Comparison of ENCODE assay signal across 13 cellular contexts in genomic region chr12:88267630-88268029, GRCh38.
DNase-seq lines count a peak whose midpoint lies in the region; ATAC-seq and TF ChIP-seq lines count a peak whose summit lies in the region.
"Had no signal": no experiment of that assay in that cellular context is flagged by ENCODE, and none has a peak within 500 bp of the region (broad histone marks: within the 10 kb centered on the region; RNA-seq: fewer than 3 reads in every experiment).

No MANE protein-coding gene starts in this region.

- no peak overlapping the region for H3K4me2 ChIP-seq in Karpas-422 (ENCODE audit: low read depth, low read length, poor library complexity, severe bottlenecking)
- H3K4me2 ChIP-seq in neuronal stem cell (ENCODE audit: insufficient read depth, low read length, poor library complexity, severe bottlenecking), result no peak overlapping the region

- H3K27ac Mint-ChIP-seq in Caco-2 (ENCODE audit: unreplicated experiment), result no peak overlapping the region
- H3K27ac Mint-ChIP-seq: CD14-positive monocyte; CD8-positive, alpha-beta T cell; H9 had no signal

- no peak overlapping the region for H4K8ac ChIP-seq in neuronal stem cell (ENCODE audit: low read depth, low read length)

- H3K27me3 ChIP-seq in Karpas-422 (ENCODE audit: low read length) (no peaks in the 10 kb centered on the region), esophagus muscularis mucosa (no peaks in the 10 kb centered on the region), neuronal stem cell (ENCODE audit: control insufficient read depth in 3 of 3, insufficient read depth in 3 of 3, low read depth in 1 of 3, low read length in 3 of 3) (no peaks in the 10 kb centered on the region), Caco-2 (replicated peaks; ENCODE audit: control insufficient read depth, insufficient read depth, low read length) (no peaks in the 10 kb centered on the region)

- 85% methylated on average over 2 of the region's 2 CpGs for WGBS in esophagus muscularis mucosa
- WGBS in neuronal stem cell (ENCODE audit: extremely low coverage in 2 of 2, insufficient read length in 2 of 2, insufficient replicate concordance in 1 of 2), 2 donors, result no CpG with 5 or more reads among the region's 2 CpGs

- no TSS peak for BruUV-seq in Caco-2 (replicated peaks; lab: Mats Ljungman, UMichigan)

- no peak overlapping the region for H2BK120ac ChIP-seq in neuronal stem cell (ENCODE audit: low read depth, low read length)

- H3K27ac ChIP-seq in Karpas-422 (ENCODE audit: low read length) (no peak overlapping the region), esophagus muscularis mucosa (replicated peaks in 1 of 4) (peak overlapping the region in 3 of 4 donors; percentile 39 to 59 (median 54)), neuronal stem cell (replicated peaks; ENCODE audit: low read length) (no peak overlapping the region)

- ATAC-seq in HG02571 (IDR thresholded peaks at IDR 0.05; ENCODE audit: unreplicated experiment), result no peak
- ATAC-seq: CD8-positive, alpha-beta T cell had no signal

- intact Hi-C loops in esophagus muscularis mucosa (cut with DNase I), result no loop called here
- intact Hi-C loops in Caco-2 (cut with micrococcal nuclease; ENCODE audit: unreplicated experiment), result no loop called here

- H2BK5ac ChIP-seq in neuronal stem cell (ENCODE audit: low read length), result no peak overlapping the region

- H3K4me1 Mint-ChIP-seq in Caco-2 (ENCODE audit: low read depth, unreplicated experiment), result no peaks in the 10 kb centered on the region
- H3K4me1 Mint-ChIP-seq: CD14-positive monocyte had no signal

- H3K27me3 Mint-ChIP-seq in Caco-2 (ENCODE audit: insufficient read depth, unreplicated experiment), result no peaks in the 10 kb centered on the region

- no peak overlapping the region for H3K23ac ChIP-seq in neuronal stem cell (ENCODE audit: low read depth, low read length, poor library complexity)

- H3K9me2 ChIP-seq in Karpas-422 (replicated peaks; ENCODE audit: insufficient read depth, low read length), result no peaks in the 10 kb centered on the region

- no peaks in the 10 kb centered on the region for H3K4me1 ChIP-seq in Karpas-422 (ENCODE audit: low read length)
- H3K4me1 ChIP-seq in esophagus muscularis mucosa, result peaks cover 0 to 25% (median 19%) of the 10 kb centered on the region in 4 donors
- no peaks in the 10 kb centered on the region for H3K4me1 ChIP-seq in neuronal stem cell (ENCODE audit: control insufficient read depth in 2 of 2, insufficient read depth in 1 of 2, low read depth in 1 of 2, low read length in 2 of 2)
- H3K4me1 ChIP-seq in Caco-2, result no peaks in the 10 kb centered on the region

- H3K9me3 ChIP-seq in Karpas-422 (ENCODE audit: low read length), result no peaks in the 10 kb centered on the region
- no peaks in the 10 kb centered on the region for H3K9me3 ChIP-seq in esophagus muscularis mucosa
- no peaks in the 10 kb centered on the region for H3K9me3 ChIP-seq in neuronal stem cell (replicated peaks in 1 of 2; ENCODE audit: control insufficient read depth in 2 of 2, insufficient read depth in 1 of 2, low read depth in 1 of 2, low read length in 2 of 2)
- H3K9me3 ChIP-seq in Caco-2, result no peaks in the 10 kb centered on the region

- no peak overlapping the region for H3K4me3 Mint-ChIP-seq in Caco-2 (ENCODE audit: unreplicated experiment)
- H3K4me3 Mint-ChIP-seq: CD14-positive monocyte; CD8-positive, alpha-beta T cell; H9 had no signal

- no peaks in the 10 kb centered on the region for H3K36me3 Mint-ChIP-seq in Caco-2 (ENCODE audit: insufficient read depth, unreplicated experiment)
- H3K36me3 Mint-ChIP-seq: CD14-positive monocyte; CD8-positive, alpha-beta T cell had no signal

- H3K9me3 Mint-ChIP-seq in Caco-2 (ENCODE audit: unreplicated experiment), result no peaks in the 10 kb centered on the region
- H3K9me3 Mint-ChIP-seq: CD8-positive, alpha-beta T cell; H9 had no signal

- H2AFZ ChIP-seq in Karpas-422 (ENCODE audit: low read length), result no peak overlapping the region
- H2AFZ ChIP-seq in neuronal stem cell (ENCODE audit: low read length), result peak overlapping the region; percentile 25

- no peak overlapping the region for H3K14ac ChIP-seq in neuronal stem cell (ENCODE audit: low read length)

- H3K36me3 ChIP-seq in Karpas-422 (ENCODE audit: insufficient read depth, low read length) (no peaks in the 10 kb centered on the region), esophagus muscularis mucosa (no peaks in the 10 kb centered on the region), neuronal stem cell (replicated peaks in 1 of 2; ENCODE audit: control insufficient read depth in 2 of 2, insufficient read depth in 2 of 2, low read length in 2 of 2) (no peaks in the 10 kb centered on the region), Caco-2 (ENCODE audit: control insufficient read depth, insufficient read depth, low read length) (no peaks in the 10 kb centered on the region)

- TF ChIP-seq EP300 in esophagus muscularis mucosa (IDR thresholded peaks at IDR 0.05), result no peak

- TF ChIP-seq CTCF in esophagus muscularis mucosa (IDR thresholded peaks at IDR 0.05) (no peak), Caco-2 (IDR thresholded peaks at IDR 0.05; ENCODE audit: insufficient read depth in 1 of 2, low read depth in 1 of 2, low read length in 1 of 2, severe bottlenecking in 1 of 2, unreplicated experiment in 1 of 2) (no peak)

- CTCF ChIA-PET in Caco-2 (lab: Charles Lee), result no interaction called here

- peak; percentile 27 for DNase-seq in Karpas-422
- DNase-seq in esophagus muscularis mucosa (ENCODE audit: extremely low spot score), result no peak
- no peak for DNase-seq in neuronal stem cell (ENCODE audit: low spot score)
- DNase-seq in Caco-2, result no peak
- no peak for DNase-seq in activated naive CD4-positive, alpha-beta T cell treated with anti-CD3 and anti-CD28 coated beads, Interleukin-2, amount 50 U/mL, for 16 hours
- DNase-seq in NCI-H446 (lab: John Stamatoyannopoulos, UW), result no peak
- DNase-seq: CD8-positive, alpha-beta T cell; DND-41; GDM1; GOT3; H9 had no signal

- H3K79me1 ChIP-seq in neuronal stem cell (ENCODE audit: low read depth, low read length), result no peaks in the 10 kb centered on the region

- no peak overlapping the region for H2BK15ac ChIP-seq in neuronal stem cell (ENCODE audit: low read length)

- no peak overlapping the region for H3K9ac ChIP-seq in Karpas-422 (ENCODE audit: low read length)
- no peak overlapping the region for H3K9ac ChIP-seq in neuronal stem cell (ENCODE audit: low read depth, low read length, poor library complexity)

- H3K4me3 ChIP-seq in Karpas-422 (ENCODE audit: low read length), result no peak overlapping the region
- H3K4me3 ChIP-seq in esophagus muscularis mucosa, result no peak overlapping the region
- no peak overlapping the region for H3K4me3 ChIP-seq in neuronal stem cell (ENCODE audit: low read length in 2 of 2)
- H3K4me3 ChIP-seq in Caco-2 (ENCODE audit: low read depth, low read length), result no peak overlapping the region

- no peak for TF ChIP-seq POLR2A in esophagus muscularis mucosa (IDR thresholded peaks at IDR 0.05; ENCODE audit: low read depth)

- no peak overlapping the region for H4K91ac ChIP-seq in neuronal stem cell (ENCODE audit: low read depth, low read length, poor library complexity)

- no peak overlapping the region for H2AK5ac ChIP-seq in neuronal stem cell (ENCODE audit: low read depth, low read length)

- H3K4ac ChIP-seq in neuronal stem cell (ENCODE audit: low read length), result no peak overlapping the region

- POLR2A ChIA-PET in Caco-2 (lab: Charles Lee), result no interaction called here

- H4K20me1 ChIP-seq in Karpas-422 (ENCODE audit: insufficient read depth, low read depth, low read length), result no peaks in the 10 kb centered on the region

- H3K18ac ChIP-seq in neuronal stem cell (ENCODE audit: low read length), result no peak overlapping the region

- H2BK12ac ChIP-seq in neuronal stem cell (ENCODE audit: low read length), result no peak overlapping the region

- H3K79me2 ChIP-seq in Karpas-422 (ENCODE audit: low read length), result no peaks in the 10 kb centered on the region

Comparison
In these comparisons a context has a peak if more than half of its experiments do, and no peak if none do; other contexts are left out.
1. H3K27ac ChIP-seq: peak in esophagus muscularis mucosa (3 of 4); none in Karpas-422 (single experiment) and neuronal stem cell (single experiment).